ENCODE assay signal across 17 cellular contexts in the genomic region with DNA sequence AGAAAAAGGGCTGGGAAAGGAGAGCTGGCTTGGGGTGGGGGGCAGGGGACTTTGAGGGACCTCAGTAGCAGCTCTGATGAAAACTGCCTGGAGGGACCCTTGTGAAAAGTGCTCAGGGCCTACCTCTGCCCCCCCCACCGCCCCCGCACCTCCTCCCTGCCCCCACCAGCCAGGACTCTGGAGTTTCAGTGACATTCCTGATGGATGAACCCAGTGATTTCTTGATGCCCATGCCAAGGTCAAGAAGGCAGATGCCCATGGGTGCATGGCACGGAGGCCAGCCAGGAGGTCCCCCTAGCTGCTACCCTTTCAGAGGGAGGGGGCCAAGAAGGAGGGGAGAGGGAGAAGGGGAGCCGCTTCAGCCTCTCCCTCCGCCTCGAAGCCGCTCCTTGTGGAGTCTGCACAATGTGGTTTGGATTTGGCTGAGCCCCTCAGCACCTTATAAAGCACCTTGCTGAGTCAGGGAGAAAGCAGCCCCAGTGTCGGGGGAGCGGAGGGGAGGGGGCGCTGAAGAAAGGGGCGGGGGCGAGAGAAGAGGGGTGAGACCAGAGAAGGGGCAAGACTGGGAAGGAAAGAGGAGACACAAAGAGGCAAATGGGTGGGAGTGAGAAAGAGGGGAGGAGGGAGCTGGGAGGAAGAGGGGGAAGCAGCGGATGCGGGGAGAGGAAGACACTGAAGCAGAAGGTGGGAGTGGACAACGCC. TPM values are rescaled to one million over a fixed set of nuclear protein-coding genes. Genes with fewer than 3 reads are reported as not detected.
DNase-seq lines count a peak whose midpoint lies in the region; ATAC-seq and TF ChIP-seq lines count a peak whose summit lies in the region.
"Had no signal": no experiment of that assay in that cellular context is flagged by ENCODE, and none has a peak within 500 bp of the region (broad histone marks: within the 10 kb centered on the region; RNA-seq: fewer than 3 reads in every experiment).

No MANE protein-coding gene starts in this region.

- H3K4me1 Mint-ChIP-seq in natural killer cell = peaks cover 25 to 36% of the 10 kb centered on the region in 2 donors
- peaks cover 19 to 29% of the 10 kb centered on the region in 2 donors for H3K4me1 Mint-ChIP-seq in natural killer cell treated with Interleukin-12 subunit alpha and Interleukin-12 subunit beta and Interleukin-15 and Interleukin-18, amount 100 ng/mL, for 72 hours (ENCODE audit: low read depth in 2 of 2)
- H3K4me1 Mint-ChIP-seq in central memory CD8-positive, alpha-beta T cell = peaks cover 26% of the 10 kb centered on the region
- peaks cover 27% of the 10 kb centered on the region for H3K4me1 Mint-ChIP-seq in progenitor cell of endocrine pancreas (ENCODE audit: low read depth)

- H2BK5ac ChIP-seq in mesenchymal stem cell (ENCODE audit: low read depth, low read length, poor library complexity, severe bottlenecking) = peak overlapping the region; percentile 74

- peak overlapping the region; percentile 96 for H2AK5ac ChIP-seq in mesenchymal stem cell (ENCODE audit: low read length, severe bottlenecking)

- peak overlapping the region; percentile 93 for H4K91ac ChIP-seq in mesenchymal stem cell (ENCODE audit: low read length)

- no peaks in the 10 kb centered on the region for H3K9me3 Mint-ChIP-seq in natural killer cell
- H3K9me3 Mint-ChIP-seq in natural killer cell treated with Interleukin-12 subunit alpha and Interleukin-12 subunit beta and Interleukin-15 and Interleukin-18, amount 100 ng/mL, for 72 hours = no peaks in the 10 kb centered on the region
- no peaks in the 10 kb centered on the region for H3K9me3 Mint-ChIP-seq in central memory CD8-positive, alpha-beta T cell
- H3K9me3 Mint-ChIP-seq in progenitor cell of endocrine pancreas (ENCODE audit: low read depth) = no peaks in the 10 kb centered on the region

- no peaks in the 10 kb centered on the region for H3K27me3 ChIP-seq in mesenchymal stem cell (ENCODE audit: control insufficient read depth in 1 of 2, insufficient read depth in 1 of 2, low read length in 2 of 2)
- H3K27me3 ChIP-seq: thyroid gland had no signal

- H3K9me3 ChIP-seq in mesenchymal stem cell (ENCODE audit: control insufficient read depth, low read length) = no peaks in the 10 kb centered on the region
- H3K9me3 ChIP-seq: thyroid gland had no signal

- no peak for DNase-seq in natural killer cell
- no peak for DNase-seq in natural killer cell treated with Interleukin-12 subunit alpha and Interleukin-12 subunit beta and Interleukin-15 and Interleukin-18, amount 100 ng/mL, for 72 hours (ENCODE audit: low spot score)
- no peak for DNase-seq in central memory CD8-positive, alpha-beta T cell (ENCODE audit: low spot score in 2 of 2)
- DNase-seq in mesenchymal stem cell = no peak
- no peak for DNase-seq in progenitor cell of endocrine pancreas (ENCODE audit: low spot score, unreplicated experiment)
- no peak for DNase-seq in SHP77 (lab: John Stamatoyannopoulos, UW)
- DNase-seq in DMS114 treated with DMSO at 0.1 percent for 48 hours (lab: John Stamatoyannopoulos, UW; ENCODE audit: unreplicated experiment) = no peak
- DNase-seq: activated CD4-positive, alpha-beta T cell treated with anti-CD3 and anti-CD28 coated beads for 48 hours; activated gamma-delta T cell treated with Interleukin-2 at 50 U/mL for 16 hours; Karpas-422; NCI-H2029; stimulated activated CD4-positive, alpha-beta T cell treated with anti-CD3 and anti-CD28 coated beads, Interleukin-12 subunit alpha, Interleukin-12 subunit beta, amount 100 ng/mL, for 4 hours had no signal

- 35% methylated on average over 12 of the region's 15 CpGs for WGBS in mesenchymal stem cell

- intact Hi-C loops in natural killer cell (cut with micrococcal nuclease) = no loop called here

- ATAC-seq in natural killer cell (no peak), HG03139 (IDR thresholded peaks at IDR 0.05; ENCODE audit: unreplicated experiment) (no peak)
- no peak for ATAC-seq in natural killer cell treated with Interleukin-12 subunit alpha and Interleukin-12 subunit beta and Interleukin-15 and Interleukin-18, amount 100 ng/mL, for 72 hours
- no peak for ATAC-seq in central memory CD8-positive, alpha-beta T cell (replicated peaks; ENCODE audit: extremely low read depth, poor library complexity, severe bottlenecking)

- H3K23ac ChIP-seq in mesenchymal stem cell (ENCODE audit: low read length in 2 of 2) = no peak overlapping the region

- H3K4me3 ChIP-seq in mesenchymal stem cell (ENCODE audit: insufficient read depth in 1 of 2, low read depth in 1 of 2, low read length in 2 of 2) = no peak overlapping the region
- H3K4me3 ChIP-seq: cardiac muscle cell, thyroid gland had no signal

- peak overlapping the region; percentile 91 for H3K9ac ChIP-seq in mesenchymal stem cell (ENCODE audit: low read length)

- peak overlapping the region; percentile 93 for H4K8ac ChIP-seq in mesenchymal stem cell (ENCODE audit: low read length)

- H3K36me3 Mint-ChIP-seq in natural killer cell (no peaks in the 10 kb centered on the region), progenitor cell of endocrine pancreas (ENCODE audit: insufficient read depth) (no peaks in the 10 kb centered on the region)
- H3K36me3 Mint-ChIP-seq in natural killer cell treated with Interleukin-12 subunit alpha and Interleukin-12 subunit beta and Interleukin-15 and Interleukin-18, amount 100 ng/mL, for 72 hours = no peaks in the 10 kb centered on the region
- peaks cover 7% of the 10 kb centered on the region for H3K36me3 Mint-ChIP-seq in central memory CD8-positive, alpha-beta T cell (ENCODE audit: insufficient read depth)

- H3K36me3 ChIP-seq in mesenchymal stem cell (ENCODE audit: control insufficient read depth in 1 of 2, insufficient read depth in 2 of 2, low read depth in 1 of 2, low read length in 2 of 2) = peaks cover 0 to 11% of the 10 kb centered on the region in 2 experiments
- H3K36me3 ChIP-seq: cardiac muscle cell, thyroid gland had no signal

- H3K27me3 Mint-ChIP-seq in natural killer cell (ENCODE audit: low read depth in 2 of 2) (no peaks in the 10 kb centered on the region), progenitor cell of endocrine pancreas (peaks cover 17% of the 10 kb centered on the region)
- H3K27me3 Mint-ChIP-seq in natural killer cell treated with Interleukin-12 subunit alpha and Interleukin-12 subunit beta and Interleukin-15 and Interleukin-18, amount 100 ng/mL, for 72 hours = peaks cover 12 to 15% of the 10 kb centered on the region in 2 donors
- H3K27me3 Mint-ChIP-seq in central memory CD8-positive, alpha-beta T cell = no peaks in the 10 kb centered on the region

- peak overlapping the region; percentile 18 for H3K4me2 ChIP-seq in mesenchymal stem cell (ENCODE audit: low read length, poor library complexity, severe bottlenecking)

- H2BK120ac ChIP-seq in mesenchymal stem cell (ENCODE audit: low read depth, low read length) = peak overlapping the region; percentile 83

- peak overlapping the region; percentile 70 for H2BK15ac ChIP-seq in mesenchymal stem cell (ENCODE audit: low read depth, poor library complexity, severe bottlenecking)

- H3K27ac Mint-ChIP-seq in natural killer cell (no peak overlapping the region), progenitor cell of endocrine pancreas (no peak overlapping the region)
- no peak overlapping the region for H3K27ac Mint-ChIP-seq in natural killer cell treated with Interleukin-12 subunit alpha and Interleukin-12 subunit beta and Interleukin-15 and Interleukin-18, amount 100 ng/mL, for 72 hours
- H3K27ac Mint-ChIP-seq in central memory CD8-positive, alpha-beta T cell (ENCODE audit: low read depth) = no peak overlapping the region

- no peak overlapping the region for H3K4ac ChIP-seq in mesenchymal stem cell (ENCODE audit: low read depth in 1 of 2, low read length in 2 of 2)

- peaks cover 60% of the 10 kb centered on the region for H3K4me1 ChIP-seq in mesenchymal stem cell (ENCODE audit: control insufficient read depth, insufficient read depth, low read depth, low read length)

- H3K4me3 Mint-ChIP-seq in natural killer cell (peak overlapping the region; percentile 37), progenitor cell of endocrine pancreas (ENCODE audit: low read depth) (no peak overlapping the region)
- H3K4me3 Mint-ChIP-seq in natural killer cell treated with Interleukin-12 subunit alpha and Interleukin-12 subunit beta and Interleukin-15 and Interleukin-18, amount 100 ng/mL, for 72 hours = no peak overlapping the region
- H3K4me3 Mint-ChIP-seq in central memory CD8-positive, alpha-beta T cell = peak overlapping the region; percentile 38

- H2BK12ac ChIP-seq in mesenchymal stem cell (ENCODE audit: low read length in 2 of 2) = peak overlapping the region; percentile 59 to 89

- H3K27ac ChIP-seq in mesenchymal stem cell (ENCODE audit: low read length, poor library complexity, severe bottlenecking) = peak overlapping the region; percentile 99
- H3K27ac ChIP-seq: cardiac muscle cell had no signal

- TF ChIP-seq CTCF in natural killer cell (IDR thresholded peaks at IDR 0.05) = no peak
- TF ChIP-seq CTCF in progenitor cell of endocrine pancreas (IDR thresholded peaks at IDR 0.05; ENCODE audit: unreplicated experiment) = no peak

- no peak overlapping the region for H3K14ac ChIP-seq in mesenchymal stem cell (ENCODE audit: low read length in 2 of 2)

- H3K18ac ChIP-seq in mesenchymal stem cell (ENCODE audit: low read depth in 1 of 2, low read length in 2 of 2) = peak overlapping the region; percentile 31 to 96

- H2AFZ ChIP-seq in mesenchymal stem cell (ENCODE audit: low read depth, low read length) = no peak overlapping the region

- peaks cover 7% of the 10 kb centered on the region for H3K79me1 ChIP-seq in mesenchymal stem cell (replicated peaks; ENCODE audit: low read length, poor library complexity, severe bottlenecking)

RNA-seq across cellular contexts. Expression of a gene that starts 2.1 kb away (rescaled TPM):
- total RNA-seq in natural killer cell (10 to 100 TPM in 2 of 3 donors, 1 to 10 TPM in 1; 9.8 to 13.4 (median 10.3) TPM), progenitor cell of endocrine pancreas (5.4 and 6.9 TPM in 2 replicates)
- total RNA-seq in natural killer cell treated with Interleukin-12 subunit alpha and Interleukin-12 subunit beta and Interleukin-15 and Interleukin-18, amount 100 ng/mL, for 72 hours = 1 to 10 TPM; 1.4 to 3.3 TPM
- 5.7 TPM for polyA plus RNA-seq in mesenchymal stem cell (2013, experiment 1 of 2)
- polyA plus RNA-seq in mesenchymal stem cell (2013, experiment 2 of 2) = 5.8 TPM

RNA-seq across cellular contexts. Expression of a gene that starts 16.3 kb away (rescaled TPM):
- total RNA-seq in natural killer cell (10 to 100 TPM; 30.2 to 47.1 (median 37.3) TPM), progenitor cell of endocrine pancreas (39.0 and 49.1 TPM in 2 replicates)
- total RNA-seq in natural killer cell treated with Interleukin-12 subunit alpha and Interleukin-12 subunit beta and Interleukin-15 and Interleukin-18, amount 100 ng/mL, for 72 hours = 10 to 100 TPM; 25.9 to 47.8 TPM
- 8.5 TPM for polyA plus RNA-seq in mesenchymal stem cell (2013, experiment 1 of 2)
- 7.7 TPM for polyA plus RNA-seq in mesenchymal stem cell (2013, experiment 2 of 2)

RNA-seq across cellular contexts. Expression of a gene that starts 22.1 kb away (rescaled TPM):
- total RNA-seq in natural killer cell (10 to 100 TPM; 45.8 to 63.7 (median 60.5) TPM), progenitor cell of endocrine pancreas (19.8 and 21.1 TPM in 2 replicates)
- 10 to 100 TPM; 25.7 to 46.4 TPM for total RNA-seq in natural killer cell treated with Interleukin-12 subunit alpha and Interleukin-12 subunit beta and Interleukin-15 and Interleukin-18, amount 100 ng/mL, for 72 hours
- 117 TPM for polyA plus RNA-seq in mesenchymal stem cell (2013, experiment 1 of 2)
- polyA plus RNA-seq in mesenchymal stem cell (2013, experiment 2 of 2) = 117 TPM

RNA-seq across cellular contexts. Expression of a gene that starts 26.2 kb away (rescaled TPM):
- 100 to 1,000 TPM; 222 to 245 (median 233) TPM for total RNA-seq in natural killer cell
- 100 to 1,000 TPM; 317 to 378 TPM for total RNA-seq in natural killer cell treated with Interleukin-12 subunit alpha and Interleukin-12 subunit beta and Interleukin-15 and Interleukin-18, amount 100 ng/mL, for 72 hours
- 157 TPM for polyA plus RNA-seq in mesenchymal stem cell (2013, experiment 1 of 2)
- 161 TPM for polyA plus RNA-seq in mesenchymal stem cell (2013, experiment 2 of 2)
- 140 and 145 TPM in 2 replicates for total RNA-seq in progenitor cell of endocrine pancreas

RNA-seq across cellular contexts. Expression of a gene that starts 28.4 kb away (rescaled TPM):
- total RNA-seq in natural killer cell (100 to 1,000 TPM; 314 to 359 (median 342) TPM), progenitor cell of endocrine pancreas (0.24 TPM in 1 of 2 replicates, not detected in the other)
- 10 to 100 TPM; 79.5 to 88.8 TPM for total RNA-seq in natural killer cell treated with Interleukin-12 subunit alpha and Interleukin-12 subunit beta and Interleukin-15 and Interleukin-18, amount 100 ng/mL, for 72 hours
- polyA plus RNA-seq in mesenchymal stem cell (2013, experiment 1 of 2) = not detected
- not detected for polyA plus RNA-seq in mesenchymal stem cell (2013, experiment 2 of 2)
- total RNA-seq: cardiac muscle cell, myocyte had no signal
- polyA plus RNA-seq: AG04450 had no signal

Comparison
In these comparisons a context has a peak if more than half of its experiments do, and no peak if none do; other contexts are left out.
1. H3K4me3 Mint-ChIP-seq: peak in natural killer cell (single experiment) and central memory CD8-positive, alpha-beta T cell (single experiment); none in natural killer cell treated with Interleukin-12 subunit alpha and Interleukin-12 subunit beta and Interleukin-15 and Interleukin-18, amount 100 ng/mL, for 72 hours (single experiment) and progenitor cell of endocrine pancreas (single experiment).